ENCODE assay signal across 16 cellular contexts in genomic region chrX:140710710-140711109, GRCh38. TPM values are rescaled to one million over a fixed set of nuclear protein-coding genes. Genes with fewer than 3 reads are reported as not detected.
DNase-seq lines count a peak whose midpoint lies in the region; ATAC-seq and TF ChIP-seq lines count a peak whose summit lies in the region.
"Had no signal": no experiment of that assay in that cellular context is flagged by ENCODE, and none has a peak within 500 bp of the region (broad histone marks: within the 10 kb centered on the region; RNA-seq: fewer than 3 reads in every experiment).

No MANE protein-coding gene starts in this region.

- TF ChIP-seq POLR2A in uterus (IDR thresholded peaks at IDR 0.05), result no peak

- H3K27me3 ChIP-seq in dorsolateral prefrontal cortex, result peaks cover 0 to 79% (median 8%) of the 10 kb centered on the region in 45 donors
- peaks cover 0 to 3% of the 10 kb centered on the region in 2 donors for H3K27me3 ChIP-seq in uterus

- no peaks in the 10 kb centered on the region for H3K9me3 ChIP-seq in uterus
- H3K9me3 ChIP-seq: neutrophil had no signal

- H3K4me3 Mint-ChIP-seq in nephron (peak overlapping the region; percentile 81 to 87 (median 84)), natural killer cell (no peak overlapping the region)
- H3K4me3 Mint-ChIP-seq: activated naive CD4-positive, alpha-beta T cell treated with anti-CD3 and anti-CD28 coated beads, Interleukin-2, amount 50 U/mL, for 24 hours; dendritic cell treated with granulocyte-macrophage colony-stimulating factor and Interleukin-4, amounts not matched to agents 40 ng/mL and 50 ng/mL, for 4 days had no signal

- no peaks in the 10 kb centered on the region for H3K36me3 ChIP-seq in uterus
- H3K36me3 ChIP-seq: neutrophil had no signal

- intact Hi-C loops in dorsolateral prefrontal cortex (cut with DNase I) (no loop called here), uterus (cut with DNase I; ENCODE audit: low total_unique reads) (no loop called here), natural killer cell (cut with micrococcal nuclease) (no loop called here)

- H3K36me3 Mint-ChIP-seq in nephron (ENCODE audit: low read depth) (no peaks in the 10 kb centered on the region), natural killer cell (no peaks in the 10 kb centered on the region)
- H3K36me3 Mint-ChIP-seq: activated naive CD4-positive, alpha-beta T cell treated with anti-CD3 and anti-CD28 coated beads, Interleukin-2, amount 50 U/mL, for 24 hours had no signal

- H3K4me1 ChIP-seq in uterus, result no peaks in the 10 kb centered on the region

- peak overlapping the region; percentile 42 to 94 (median 85) for H3K27ac ChIP-seq in dorsolateral prefrontal cortex
- no peak overlapping the region for H3K27ac ChIP-seq in uterus
- H3K27ac ChIP-seq: neutrophil had no signal

- H3K9me3 Mint-ChIP-seq in nephron (no peaks in the 10 kb centered on the region), natural killer cell (no peaks in the 10 kb centered on the region)
- H3K9me3 Mint-ChIP-seq: activated naive CD4-positive, alpha-beta T cell treated with anti-CD3 and anti-CD28 coated beads, Interleukin-2, amount 50 U/mL, for 24 hours; dendritic cell treated with granulocyte-macrophage colony-stimulating factor and Interleukin-4, amounts not matched to agents 40 ng/mL and 50 ng/mL, for 4 days had no signal

- TF ChIP-seq CTCF in dorsolateral prefrontal cortex (IDR thresholded peaks at IDR 0.05 in 54 of 56, conservative IDR thresholded peaks at IDR 0.05 in 2 of 56; ENCODE audit: low read depth in 1 of 56, partially characterized antibody in 56 of 56) (no peak), nephron (IDR thresholded peaks at IDR 0.05; ENCODE audit: unreplicated experiment in 3 of 3) (no peak), uterus (IDR thresholded peaks at IDR 0.05) (no peak), natural killer cell (IDR thresholded peaks at IDR 0.05) (no peak), foreskin fibroblast (IDR thresholded peaks at IDR 0.05; ENCODE audit: low read depth, low read length) (no peak)

- H3K4me1 Mint-ChIP-seq in nephron (peaks cover 14% of the 10 kb centered on the region), natural killer cell (no peaks in the 10 kb centered on the region)
- H3K4me1 Mint-ChIP-seq: activated naive CD4-positive, alpha-beta T cell treated with anti-CD3 and anti-CD28 coated beads, Interleukin-2, amount 50 U/mL, for 24 hours had no signal

- H3K4me3 ChIP-seq in dorsolateral prefrontal cortex, result peak overlapping the region; percentile 0 to 74 (median 56)
- no peak overlapping the region for H3K4me3 ChIP-seq in uterus
- no peak overlapping the region for H3K4me3 ChIP-seq in foreskin fibroblast (ENCODE audit: low read depth in 1 of 2, low read length in 2 of 2)

- no peaks in the 10 kb centered on the region for H3K27me3 Mint-ChIP-seq in nephron (ENCODE audit: low read depth)
- H3K27me3 Mint-ChIP-seq in natural killer cell (ENCODE audit: low read depth in 2 of 2), result peaks cover 6 to 20% of the 10 kb centered on the region in 2 donors

- H3K27ac Mint-ChIP-seq in nephron (peak overlapping the region; percentile 77 to 90 (median 86)), natural killer cell (no peak overlapping the region)
- H3K27ac Mint-ChIP-seq: activated naive CD4-positive, alpha-beta T cell treated with anti-CD3 and anti-CD28 coated beads, Interleukin-2, amount 50 U/mL, for 24 hours; dendritic cell treated with granulocyte-macrophage colony-stimulating factor and Interleukin-4, amounts not matched to agents 40 ng/mL and 50 ng/mL, for 4 days had no signal

- no peak for ATAC-seq in natural killer cell

- DNase-seq in Ammon's horn (ENCODE audit: low spot score), result peak; percentile 90
- DNase-seq in NCI-H524 (lab: John Stamatoyannopoulos, UW), result peak; percentile 80 to 92
- peak in 9 of 10 donors; percentile 58 to 85 (median 70) for DNase-seq in dorsolateral prefrontal cortex
- no peak for DNase-seq in uterus
- DNase-seq in natural killer cell, result no peak
- DNase-seq in foreskin fibroblast, result no peak
- DNase-seq in activated gamma-delta T cell treated with Interleukin-2 at 50 U/mL for 16 hours, result no peak
- DNase-seq: DMS 273 treated with DMSO at 0.1 percent for 48 hours; kidney glomerular epithelial cell; NCI-H1092; NCI-H526 treated with DMSO at 0.1 percent for 48 hours; stimulated activated CD8-positive, alpha-beta memory T cell treated with anti-CD3 and anti-CD28 coated beads, Interleukin-4, amount 100 ng/mL, for 48 hours had no signal

RNA-seq across cellular contexts. Expression of gene LINC00632, which starts 1.2 kb away (rescaled TPM):
- total RNA-seq in dorsolateral prefrontal cortex (over 10,000 TPM in 59 of 120 experiments, 1,000 to 10,000 TPM in 61; 5,146 to 25,783 (median 9,954) TPM), uterus (100 to 1,000 TPM in 1 of 4 donors, 10 to 100 TPM in 3; 14.4 to 228 (median 32.4) TPM), natural killer cell (under 1 TPM; 0.12 to 0.43 (median 0.16) TPM)

Comparison
In these comparisons a context has a peak if more than half of its experiments do, and no peak if none do; other contexts are left out.
1. DNase-seq: peak in Ammon's horn (single experiment), NCI-H524 (2 of 2) and dorsolateral prefrontal cortex (9 of 10); none in uterus (0 of 2), natural killer cell (single experiment), foreskin fibroblast (0 of 2) and activated gamma-delta T cell treated with Interleukin-2 at 50 U/mL for 16 hours (single experiment).
2. H3K27ac ChIP-seq: peak in dorsolateral prefrontal cortex (59 of 59); none in uterus (0 of 2).
3. H3K4me3 ChIP-seq: peak in dorsolateral prefrontal cortex (59 of 59); none in uterus (0 of 2) and foreskin fibroblast (0 of 2).
4. H3K27ac Mint-ChIP-seq: peak in nephron (3 of 3); none in natural killer cell (0 of 2).
5. RNA of gene LINC00632, which starts 1.2 kb away (total RNA-seq): 5,146 to 25,783 TPM in dorsolateral prefrontal cortex; 14.4 to 228 TPM in uterus and 0.12 to 0.43 TPM in natural killer cell; every median in the first group is over 10 times any median in the second.